Comparison of ENCODE assay signal across 1 cellular context in genomic region chr14:24179294-24179960, GRCh38.
TF ChIP-seq lines count a peak whose summit lies in the region.

No MANE protein-coding gene starts in this region.

TF ChIP-seq in HCT116, 20 proteins besides CTCF, POLR2A, EP300 and RAD21 (continued from another document):
- TF ChIP-seq REST (IDR thresholded peaks at IDR 0.05; ENCODE audit: low read depth) (no peak), CEBPB (IDR thresholded peaks at IDR 0.05; ENCODE audit: low read depth) (no peak), SIN3A (IDR thresholded peaks at IDR 0.05; ENCODE audit: low read depth) (no peak), SRF (IDR thresholded peaks at IDR 0.05; ENCODE audit: low read depth) (no peak), ELF1 (IDR thresholded peaks at IDR 0.05; ENCODE audit: borderline replicate concordance, low read depth) (no peak), FOSL1 (IDR thresholded peaks at IDR 0.05; ENCODE audit: low read depth) (no peak), ZFX (IDR thresholded peaks at IDR 0.05) (no peak), ZNF274 (IDR thresholded peaks at IDR 0.05; ENCODE audit: low read depth, low read length) (no peak), EZH2 (IDR thresholded peaks at IDR 0.05) (no peak), JUND (IDR thresholded peaks at IDR 0.05) (no peak), POLR2AphosphoS5 (IDR thresholded peaks at IDR 0.05; ENCODE audit: low read depth, low read length) (no peak), SP1 (IDR thresholded peaks at IDR 0.05; ENCODE audit: low read depth) (no peak), TCF7L2 (IDR thresholded peaks at IDR 0.05; ENCODE audit: borderline replicate concordance, extremely low read depth, insufficient read depth, insufficient read length) (no peak), ATF3 (IDR thresholded peaks at IDR 0.05) (no peak), ZBTB33 (IDR thresholded peaks at IDR 0.05; ENCODE audit: extremely low read depth, insufficient replicate concordance, low read length) (no peak), CBX3 (IDR thresholded peaks at IDR 0.05; ENCODE audit: low read depth) (no peak), YY1 (IDR thresholded peaks at IDR 0.05; ENCODE audit: extremely low read depth, insufficient replicate concordance, low read depth, low read length) (no peak), MAX (IDR thresholded peaks at IDR 0.05) (no peak)
